ENCODE assay signal across 8 cellular contexts in the genomic region with DNA sequence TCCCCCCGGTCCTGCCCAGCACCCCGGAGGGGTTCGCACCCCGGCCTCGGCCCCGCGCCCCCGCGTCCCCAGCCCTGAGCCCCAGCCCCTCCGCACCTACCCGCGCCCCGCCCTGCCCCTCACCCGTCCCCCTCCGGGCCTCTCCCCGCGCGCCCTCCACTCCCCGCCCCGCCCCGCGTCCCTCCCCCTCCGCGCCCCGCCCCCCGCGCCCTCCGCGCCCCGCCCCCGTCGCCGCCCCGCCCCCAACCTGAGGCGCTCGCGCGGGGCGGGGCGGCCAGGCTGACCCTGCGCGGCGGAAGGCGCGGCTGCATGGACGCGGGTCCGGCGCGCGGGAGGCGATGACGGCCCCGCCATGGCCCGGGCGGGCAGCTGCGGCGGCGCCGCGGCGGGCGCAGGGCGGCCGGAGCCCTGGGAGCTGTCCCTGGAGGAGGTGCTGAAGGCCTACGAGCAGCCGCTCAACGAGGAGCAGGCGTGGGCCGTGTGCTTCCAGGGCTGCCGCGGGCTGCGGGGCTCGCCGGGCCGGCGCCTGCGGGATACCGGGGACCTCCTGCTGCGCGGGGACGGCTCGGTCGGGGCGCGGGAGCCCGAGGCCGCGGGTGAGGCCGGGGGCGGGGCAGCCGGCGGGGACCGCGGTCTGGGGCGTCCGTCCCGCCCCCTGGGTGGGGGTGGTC. TPM values are rescaled to one million over a fixed set of nuclear protein-coding genes. Genes with fewer than 3 reads are reported as not detected.
DNase-seq lines count a peak whose midpoint lies in the region; ATAC-seq lines count a peak whose summit lies in the region.

A gene with protein sequence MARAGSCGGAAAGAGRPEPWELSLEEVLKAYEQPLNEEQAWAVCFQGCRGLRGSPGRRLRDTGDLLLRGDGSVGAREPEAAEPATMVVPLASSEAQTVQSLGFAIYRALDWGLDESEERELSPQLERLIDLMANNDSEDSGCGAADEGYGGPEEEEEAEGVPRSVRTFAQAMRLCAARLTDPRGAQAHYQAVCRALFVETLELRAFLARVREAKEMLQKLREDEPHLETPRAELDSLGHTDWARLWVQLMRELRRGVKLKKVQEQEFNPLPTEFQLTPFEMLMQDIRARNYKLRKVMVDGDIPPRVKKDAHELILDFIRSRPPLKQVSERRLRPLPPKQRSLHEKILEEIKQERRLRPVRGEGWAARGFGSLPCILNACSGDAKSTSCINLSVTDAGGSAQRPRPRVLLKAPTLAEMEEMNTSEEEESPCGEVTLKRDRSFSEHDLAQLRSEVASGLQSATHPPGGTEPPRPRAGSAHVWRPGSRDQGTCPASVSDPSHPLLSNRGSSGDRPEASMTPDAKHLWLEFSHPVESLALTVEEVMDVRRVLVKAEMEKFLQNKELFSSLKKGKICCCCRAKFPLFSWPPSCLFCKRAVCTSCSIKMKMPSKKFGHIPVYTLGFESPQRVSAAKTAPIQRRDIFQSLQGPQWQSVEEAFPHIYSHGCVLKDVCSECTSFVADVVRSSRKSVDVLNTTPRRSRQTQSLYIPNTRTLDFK (plus strand): TSS at position 277 of the 671 bp plus-strand sequence. CDS start 76 bp downstream, at position 353.

- DNase-seq in NCI-H1417 (lab: John Stamatoyannopoulos, UW) (peak; percentile 55 to 77 (median 69)), NCI-H1417 treated with DMSO at 0.1 percent for 48 hours (lab: John Stamatoyannopoulos, UW) (no peak), NAMALWA (ENCODE audit: low spot score) (peak; percentile 74), dedifferentiated amniotic fluid mesenchymal stem cell (ENCODE audit: extremely low spot score) (peak; percentile 69), left lobe of liver (ENCODE audit: low spot score) (peak; percentile 76)
- peak; percentile 72 for DNase-seq in activated CD4-positive, alpha-beta T cell treated with anti-CD3 and anti-CD28 coated beads, Interleukin-2, amount 50 U/mL, for 1 hour
- peak; percentile 74 to 75 for DNase-seq in stimulated activated CD4-positive, alpha-beta T cell treated with anti-CD3 and anti-CD28 coated beads, Interleukin-2, amount 100 ng/mL, for 24 hours

- ATAC-seq in left lobe of liver (peak; percentile 82), HG02759 (IDR thresholded peaks at IDR 0.05; ENCODE audit: unreplicated experiment) (no peak)

RNA-seq across cellular contexts. Expression of the gene that starts here (rescaled TPM):
- total RNA-seq in left lobe of liver: 8.7 TPM
